ENCODE assay signal across 3 cellular contexts in the genomic region with DNA sequence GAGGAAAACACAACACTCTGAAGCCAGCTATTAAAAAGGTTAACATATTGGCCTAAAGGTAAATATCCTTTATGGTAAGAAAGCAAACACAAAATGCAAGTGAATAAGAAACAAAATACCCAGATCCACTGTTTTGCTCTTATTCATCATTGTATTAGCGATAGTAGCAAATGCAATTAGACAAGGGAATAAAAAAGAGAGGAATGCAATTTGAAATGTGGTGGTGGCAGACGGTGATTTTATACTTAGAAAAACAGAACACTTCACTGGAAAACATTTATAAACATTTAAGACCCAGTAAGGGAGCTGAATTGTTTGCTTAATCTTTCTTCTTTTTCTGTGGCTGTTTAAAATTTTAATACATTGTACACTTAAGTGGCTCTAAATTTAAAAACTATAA.
TF ChIP-seq lines count a peak whose summit lies in the region.

No MANE protein-coding gene starts in this region.

TF ChIP-seq in HepG2, 621 proteins besides CTCF, POLR2A, EP300 and RAD21:
- TF ChIP-seq ZNF768 (CRISPR knock-in tag; IDR thresholded peaks at IDR 0.05) (no peak), NFE2L1 (CRISPR knock-in tag; IDR thresholded peaks at IDR 0.05; ENCODE audit: borderline replicate concordance) (no peak)
- TF ChIP-seq, protein P1, sequence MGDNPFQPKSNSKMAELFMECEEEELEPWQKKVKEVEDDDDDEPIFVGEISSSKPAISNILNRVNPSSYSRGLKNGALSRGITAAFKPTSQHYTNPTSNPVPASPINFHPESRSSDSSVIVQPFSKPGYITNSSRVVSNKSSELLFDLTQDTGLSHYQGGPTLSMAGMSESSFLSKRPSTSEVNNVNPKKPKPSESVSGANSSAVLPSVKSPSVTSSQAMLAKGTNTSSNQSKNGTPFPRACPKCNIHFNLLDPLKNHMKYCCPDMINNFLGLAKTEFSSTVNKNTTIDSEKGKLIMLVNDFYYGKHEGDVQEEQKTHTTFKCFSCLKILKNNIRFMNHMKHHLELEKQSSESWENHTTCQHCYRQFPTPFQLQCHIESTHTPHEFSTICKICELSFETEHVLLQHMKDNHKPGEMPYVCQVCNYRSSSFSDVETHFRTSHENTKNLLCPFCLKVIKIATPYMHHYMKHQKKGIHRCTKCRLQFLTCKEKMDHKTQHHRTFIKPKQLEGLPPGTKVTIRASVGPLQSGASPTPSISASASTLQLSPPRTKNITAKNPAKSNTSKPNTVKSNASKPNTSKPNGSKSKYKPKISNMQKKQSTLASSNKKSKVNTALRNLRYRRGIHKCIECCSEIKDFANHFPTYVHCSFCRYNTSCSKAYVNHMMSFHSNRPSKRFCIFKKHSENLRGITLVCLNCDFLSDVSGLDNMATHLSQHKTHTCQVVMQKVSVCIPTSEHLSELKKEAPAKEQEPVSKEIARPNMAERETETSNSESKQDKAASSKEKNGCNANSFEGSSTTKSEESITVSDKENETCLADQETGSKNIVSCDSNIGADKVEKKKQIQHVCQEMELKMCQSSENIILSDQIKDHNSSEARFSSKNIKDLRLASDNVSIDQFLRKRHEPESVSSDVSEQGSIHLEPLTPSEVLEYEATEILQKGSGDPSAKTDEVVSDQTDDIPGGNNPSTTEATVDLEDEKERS (CRISPR knock-in tag; IDR thresholded peaks at IDR 0.05): peak; percentile 89

TF ChIP-seq in HEK293, 187 proteins besides CTCF, POLR2A, EP300 and RAD21:
- TF ChIP-seq SETDB1 (IDR thresholded peaks at IDR 0.05; ENCODE audit: insufficient read length, low read length): peak; percentile 19
- TF ChIP-seq ZNF791 (tag by site-specific recombination; IDR thresholded peaks at IDR 0.05): no peak
- TF ChIP-seq ZNF521 (tag by site-specific recombination; IDR thresholded peaks at IDR 0.05): no peak
- no peak for TF ChIP-seq ZNF248 (tag by site-specific recombination; IDR thresholded peaks at IDR 0.05)

TF ChIP-seq in K562, 482 proteins besides CTCF, POLR2A, EP300 and RAD21:
- no peak for TF ChIP-seq NFIC (IDR thresholded peaks at IDR 0.05)
- TF ChIP-seq PRMT5 (CRISPR knock-in tag; IDR thresholded peaks at IDR 0.05): no peak
- no peak for TF ChIP-seq CBX3 (IDR thresholded peaks at IDR 0.05; ENCODE audit: borderline replicate concordance in 1 of 2, low read length in 2 of 2)
- no peak for TF ChIP-seq ZNF165 (CRISPR knock-in tag; IDR thresholded peaks at IDR 0.05; ENCODE audit: borderline replicate concordance)
- TF ChIP-seq JUNB (CRISPR knock-in tag; conservative IDR thresholded peaks at IDR 0.05): no peak
- TF ChIP-seq XRCC5 (IDR thresholded peaks at IDR 0.05; ENCODE audit: low read depth, low read length): no peak
- TF ChIP-seq, protein P2, sequence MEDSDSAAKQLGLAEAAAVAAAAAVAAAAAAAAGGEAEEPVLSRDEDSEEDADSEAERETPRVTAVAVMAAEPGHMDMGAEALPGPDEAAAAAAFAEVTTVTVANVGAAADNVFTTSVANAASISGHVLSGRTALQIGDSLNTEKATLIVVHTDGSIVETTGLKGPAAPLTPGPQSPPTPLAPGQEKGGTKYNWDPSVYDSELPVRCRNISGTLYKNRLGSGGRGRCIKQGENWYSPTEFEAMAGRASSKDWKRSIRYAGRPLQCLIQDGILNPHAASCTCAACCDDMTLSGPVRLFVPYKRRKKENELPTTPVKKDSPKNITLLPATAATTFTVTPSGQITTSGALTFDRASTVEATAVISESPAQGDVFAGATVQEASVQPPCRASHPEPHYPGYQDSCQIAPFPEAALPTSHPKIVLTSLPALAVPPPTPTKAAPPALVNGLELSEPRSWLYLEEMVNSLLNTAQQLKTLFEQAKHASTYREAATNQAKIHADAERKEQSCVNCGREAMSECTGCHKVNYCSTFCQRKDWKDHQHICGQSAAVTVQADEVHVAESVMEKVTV (CRISPR knock-in tag; IDR thresholded peaks at IDR 0.05): no peak
- no peak for TF ChIP-seq ILK (tag; IDR thresholded peaks at IDR 0.05; ENCODE audit: borderline replicate concordance, low read depth)
- TF ChIP-seq RBM25 (IDR thresholded peaks at IDR 0.05; ENCODE audit: low read depth, low read length, severe bottlenecking): peak; percentile 59
